ENCODE assay signal across 8 cellular contexts in the genomic region with DNA sequence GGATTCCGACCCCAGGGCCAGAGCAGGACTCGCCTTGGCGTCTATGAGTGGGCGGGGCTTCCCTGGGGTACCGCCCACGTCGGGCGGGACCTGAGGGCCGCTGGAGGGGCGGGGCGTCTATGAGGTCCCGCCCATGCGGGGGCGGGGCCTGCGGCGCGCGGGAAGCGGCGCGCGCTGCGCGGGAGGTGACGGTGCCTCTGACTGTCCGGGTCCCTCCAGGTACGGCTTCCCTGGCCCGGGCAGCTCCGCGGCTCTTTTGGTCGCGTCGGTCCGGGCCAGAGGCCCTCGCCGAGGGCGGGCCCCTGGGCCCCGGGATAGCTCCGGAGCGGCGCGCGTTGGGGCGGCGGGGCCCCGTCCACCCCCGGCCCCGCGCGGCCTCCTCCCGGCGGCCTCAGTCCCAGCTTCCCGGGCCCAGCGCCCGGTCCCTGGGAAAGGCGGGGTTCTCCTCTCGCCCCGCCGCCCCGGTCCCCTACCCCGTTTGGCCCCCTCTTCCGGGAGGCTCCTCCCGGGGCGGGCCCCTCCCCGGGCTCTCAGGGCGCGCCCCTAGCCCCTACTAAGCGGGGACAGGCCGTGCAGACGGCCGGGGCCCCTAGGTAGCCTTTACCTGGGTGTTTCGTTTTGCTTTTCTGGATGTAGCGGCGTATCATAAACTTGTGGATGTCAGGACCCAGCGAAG. TPM values are rescaled to one million over a fixed set of nuclear protein-coding genes. Genes with fewer than 3 reads are reported as not detected.
DNase-seq lines count a peak whose midpoint lies in the region; ATAC-seq, FAIRE-seq and TF ChIP-seq lines count a peak whose summit lies in the region.

A gene (plus strand): TSS at position 160 of the 676 bp plus-strand sequence. CDS start 745 bp downstream, outside the sequence.

- FAIRE-seq in A549 (lab: Jason Lieb, UNC) (no peak), keratinocyte (lab: Jason Lieb, UNC) (no peak)

- no peaks in the 10 kb centered on the region for H3K9me1 ChIP-seq in keratinocyte (ENCODE audit: control insufficient read depth, extremely low read depth, insufficient read depth, low read length)

- WGBS in A549 (ENCODE audit: missing lambda C conversion rate), result 3% methylated on average over 7 of the region's 75 CpGs

- H3K4me2 ChIP-seq in A549 (peak within 1 kb of the TSS; percentile 75), keratinocyte (ENCODE audit: control insufficient read depth, extremely low read depth, insufficient read depth, low read depth, low read length) (peak within 1 kb of the TSS; percentile 93)

- H3K4me1 Mint-ChIP-seq in activated B cell treated with CpG ODN at 0.5 μM for 24 hours, result peaks cover 6% of the 10 kb centered on the region

- H3K36me3 ChIP-seq in keratinocyte (ENCODE audit: control insufficient read depth in 2 of 2, extremely low read depth in 1 of 2, insufficient read depth in 2 of 2, low read length in 2 of 2), result peaks cover 0 to 1% of the 10 kb centered on the region in 2 experiments

- peaks cover 4% of the 10 kb centered on the region for H3K36me3 Mint-ChIP-seq in activated B cell treated with CpG ODN at 0.5 μM for 24 hours (ENCODE audit: low read depth)

- H4K20me1 ChIP-seq in keratinocyte (ENCODE audit: control insufficient read depth, extremely low read depth, insufficient read depth, low read length), result no peaks in the 10 kb centered on the region

- dilution Hi-C loops in keratinocyte (cut with MboI; ENCODE audit: extremely low pct_ligation_motif_present, low sequenced_read_pairs), result no loop called here

- no peak for TF ChIP-seq EP300 in A549 (IDR thresholded peaks at IDR 0.05)

- POLR2A ChIA-PET in A549 (lab: Yijun Ruan, JAX) (interaction anchor here (1.1 kb wide), 1 partner anchor 65 kb away, joined by 3 read pairs; a partner anchor contains a TSS), activated B cell treated with CpG ODN at 0.5 μM for 24 hours (lab: Charles Lee) (interaction anchor here (0.5 to 1.3 kb wide), 2 partner anchors 65 to 252 kb away, joined by 3 read pairs; a partner anchor contains a TSS)

- ATAC-seq in A549 (peak; percentile 88 to 90), GM18858 (IDR thresholded peaks at IDR 0.05; ENCODE audit: unreplicated experiment) (peak; percentile 77), HG03066 (IDR thresholded peaks at IDR 0.05; ENCODE audit: low read depth, unreplicated experiment) (peak; percentile 82), activated B cell treated with CpG ODN at 0.5 μM for 24 hours (ENCODE audit: low read depth) (peak; percentile 97)

- TF ChIP-seq CTCF in A549 (IDR thresholded peaks at IDR 0.05) (no peak), activated B cell treated with CpG ODN at 0.5 μM for 24 hours (IDR thresholded peaks at IDR 0.05) (no peak), keratinocyte (optimal IDR thresholded peaks at IDR 0.05 in 1 of 3, IDR thresholded peaks at IDR 0.05 in 1 of 3, conservative IDR thresholded peaks at IDR 0.05 in 1 of 3; ENCODE audit: extremely low read depth in 1 of 3, insufficient read depth in 2 of 3, low read length in 3 of 3) (no peak)

- TF ChIP-seq POLR2A in A549 (IDR thresholded peaks at IDR 0.05; ENCODE audit: low read length), result peak; percentile 43

- no peak for TF ChIP-seq RAD21 in A549 (conservative IDR thresholded peaks at IDR 0.05 in 1 of 2, IDR thresholded peaks at IDR 0.05 in 1 of 2)

- H2AFZ ChIP-seq in keratinocyte (ENCODE audit: control insufficient read depth, low read length), result peak within 1 kb of the TSS; percentile 84

- H3K9ac ChIP-seq in keratinocyte (ENCODE audit: control insufficient read depth, extremely low read depth, insufficient read depth, low read length), result peak within 1 kb of the TSS; percentile 79

- H3K27ac Mint-ChIP-seq in activated B cell treated with CpG ODN at 0.5 μM for 24 hours, result no peak within 1 kb of the TSS

- H3K9me3 Mint-ChIP-seq in activated B cell treated with CpG ODN at 0.5 μM for 24 hours, result no peaks in the 10 kb centered on the region

- H3K9me3 ChIP-seq in A549 (no peaks in the 10 kb centered on the region), keratinocyte (ENCODE audit: control insufficient read depth, low read depth, low read length) (no peaks in the 10 kb centered on the region)

- CTCF ChIA-PET in A549 (lab: Yijun Ruan, JAX) (interaction anchor here (0.9 to 1.4 kb wide), 2 partner anchors 244 to 591 kb away, joined by 3 read pairs; no protein-coding TSS in a partner anchor), activated B cell treated with CpG ODN at 0.5 μM for 24 hours (lab: Charles Lee) (no interaction called here)

- H3K4me3 ChIP-seq in A549 (peak within 1 kb of the TSS; percentile 81), keratinocyte (ENCODE audit: control insufficient read depth in 2 of 3, extremely low read depth in 1 of 3, insufficient read depth in 2 of 3, low read depth in 1 of 3, low read length in 3 of 3) (peak within 1 kb of the TSS; percentile 33 to 81 (median 75))

- DNase-seq in A549 (ENCODE audit: low read depth in 1 of 2, low spot score in 1 of 2) (peak; percentile 33 to 72), NCI-H2171 (lab: John Stamatoyannopoulos, UW) (peak; percentile 34), activated B cell treated with CpG ODN at 0.5 μM for 24 hours (peak; percentile 88), caudate nucleus (lab: John Stamatoyannopoulos, UW) (peak in 52 of 61 donors; percentile 8 to 81 (median 44)), keratinocyte (ENCODE audit: low read depth, low spot score) (peak; percentile 9)
- DNase-seq in stimulated activated CD4-positive, alpha-beta T cell treated with anti-CD3 and anti-CD28 coated beads, Interleukin-12 subunit alpha, Interleukin-12 subunit beta, amount 100 ng/mL, for 4 hours, result peak; percentile 84

- intact Hi-C loops in activated B cell treated with CpG ODN at 0.5 μM for 24 hours (cut with micrococcal nuclease), result loop anchor here (1.0 to 2.0 kb wide), 3 partner anchors 45 to 250 kb away; a partner anchor contains a TSS

- H3K4me1 ChIP-seq in A549 (peaks cover 12% of the 10 kb centered on the region; the same call in 2 of the 3 replicates), keratinocyte (ENCODE audit: control insufficient read depth, extremely low read depth, insufficient read depth, low read length) (peaks cover 9% of the 10 kb centered on the region)

- no peaks in the 10 kb centered on the region for H3K27me3 Mint-ChIP-seq in activated B cell treated with CpG ODN at 0.5 μM for 24 hours

- H3K27ac ChIP-seq in A549, result peak within 1 kb of the TSS; percentile 75 to 94
- no peak within 1 kb of the TSS for H3K27ac ChIP-seq in caudate nucleus (ENCODE audit: low read depth, low read length)
- peak within 1 kb of the TSS; percentile 71 for H3K27ac ChIP-seq in keratinocyte (ENCODE audit: control insufficient read depth, insufficient read depth, low read length)

- no peaks in the 10 kb centered on the region for H3K27me3 ChIP-seq in keratinocyte (ENCODE audit: control insufficient read depth, extremely low read depth, insufficient read depth, low read length)

- H3K4me3 Mint-ChIP-seq in activated B cell treated with CpG ODN at 0.5 μM for 24 hours, result peak within 1 kb of the TSS; percentile 83

- peaks cover 2% of the 10 kb centered on the region for H3K79me2 ChIP-seq in keratinocyte (ENCODE audit: control insufficient read depth, insufficient read depth, low read length)

TF ChIP-seq in A549, 52 proteins besides CTCF, POLR2A, EP300 and RAD21 (continues in another document):
- TF ChIP-seq MYC (IDR thresholded peaks at IDR 0.05; ENCODE audit: borderline replicate concordance, low read length) (no peak), JUN (IDR thresholded peaks at IDR 0.05) (peak in 1 of 2 experiments; percentile 39; a peak in 1 of 5 replicates), CHD4 (IDR thresholded peaks at IDR 0.05; ENCODE audit: borderline replicate concordance) (no peak), FOSB (CRISPR knock-in tag; IDR thresholded peaks at IDR 0.05) (no peak), HDAC2 (IDR thresholded peaks at IDR 0.05) (no peak)
- TF ChIP-seq, protein P1, sequence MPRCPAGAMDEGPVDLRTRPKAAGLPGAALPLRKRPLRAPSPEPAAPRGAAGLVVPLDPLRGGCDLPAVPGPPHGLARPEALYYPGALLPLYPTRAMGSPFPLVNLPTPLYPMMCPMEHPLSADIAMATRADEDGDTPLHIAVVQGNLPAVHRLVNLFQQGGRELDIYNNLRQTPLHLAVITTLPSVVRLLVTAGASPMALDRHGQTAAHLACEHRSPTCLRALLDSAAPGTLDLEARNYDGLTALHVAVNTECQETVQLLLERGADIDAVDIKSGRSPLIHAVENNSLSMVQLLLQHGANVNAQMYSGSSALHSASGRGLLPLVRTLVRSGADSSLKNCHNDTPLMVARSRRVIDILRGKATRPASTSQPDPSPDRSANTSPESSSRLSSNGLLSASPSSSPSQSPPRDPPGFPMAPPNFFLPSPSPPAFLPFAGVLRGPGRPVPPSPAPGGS (IDR thresholded peaks at IDR 0.05), result no peak
- TF ChIP-seq, protein P2, sequence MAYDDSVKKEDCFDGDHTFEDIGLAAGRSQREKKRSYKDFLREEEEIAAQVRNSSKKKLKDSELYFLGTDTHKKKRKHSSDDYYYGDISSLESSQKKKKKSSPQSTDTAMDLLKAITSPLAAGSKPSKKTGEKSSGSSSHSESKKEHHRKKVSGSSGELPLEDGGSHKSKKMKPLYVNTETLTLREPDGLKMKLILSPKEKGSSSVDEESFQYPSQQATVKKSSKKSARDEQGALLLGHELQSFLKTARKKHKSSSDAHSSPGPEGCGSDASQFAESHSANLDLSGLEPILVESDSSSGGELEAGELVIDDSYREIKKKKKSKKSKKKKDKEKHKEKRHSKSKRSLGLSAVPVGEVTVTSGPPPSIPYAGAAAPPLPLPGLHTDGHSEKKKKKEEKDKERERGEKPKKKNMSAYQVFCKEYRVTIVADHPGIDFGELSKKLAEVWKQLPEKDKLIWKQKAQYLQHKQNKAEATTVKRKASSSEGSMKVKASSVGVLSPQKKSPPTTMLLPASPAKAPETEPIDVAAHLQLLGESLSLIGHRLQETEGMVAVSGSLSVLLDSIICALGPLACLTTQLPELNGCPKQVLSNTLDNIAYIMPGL (CRISPR knock-in tag; IDR thresholded peaks at IDR 0.05; ENCODE audit: borderline replicate concordance), result no peak

RNA-seq across cellular contexts. Expression of the gene that starts here (rescaled TPM):
- 12.6 and 16.9 TPM in 2 replicates for polyA plus RNA-seq in A549 (2011; rRNA removed)
- 11.7 and 13.4 TPM in 2 replicates for polyA plus RNA-seq in A549 (2012; cell fraction: cytosol; rRNA removed)
- 8.3 and 12.9 TPM in 2 replicates for polyA plus RNA-seq in A549 (2012; cell fraction: nucleus; rRNA removed)
- 12.9 to 13.3 TPM (median 13.3 TPM) in 3 replicates for polyA plus RNA-seq in A549 (2017; fragmentation: RNase III; extraction: RNeasy Plus Mini Kit Qiagen cat#74134 plus additional on column Dnase treatment)
- polyA minus RNA-seq in A549 (2011; rRNA and poly(A)+ RNA removed), result 8.6 TPM in 2 replicates
- 5.6 and 6.2 TPM in 2 replicates for total RNA-seq in activated B cell treated with CpG ODN at 0.5 μM for 24 hours
- polyA plus RNA-seq in keratinocyte, result 1.4 to 6.8 TPM (median 6.8 TPM) in 3 replicates
- polyA plus RNA-seq in keratinocyte (2011; ENCODE audit: low read depth), result 1.3 TPM
- 1.9 and 2.0 TPM in 2 replicates for polyA plus RNA-seq in keratinocyte (2011; cell fraction: cytosol; rRNA removed)
- 2.2 and 2.8 TPM in 2 replicates for polyA plus RNA-seq in keratinocyte (2011; cell fraction: nucleus; rRNA removed)
- polyA plus RNA-seq in keratinocyte (2012; ENCODE audit: low replicate concordance), result 0.80 and 4.2 TPM in 2 replicates
- polyA minus RNA-seq in keratinocyte, result 1.9 to 5.1 TPM (median 3.1 TPM) in 3 replicates
- 1.2 TPM for polyA minus RNA-seq in keratinocyte (2011; cell fraction: cytosol; rRNA and poly(A)+ RNA removed)
- 2.0 and 4.0 TPM in 2 replicates for polyA minus RNA-seq in keratinocyte (2011; cell fraction: nucleus; rRNA and poly(A)+ RNA removed)

Comparison
In these comparisons a context has a peak if more than half of its experiments do, and no peak if none do; other contexts are left out.
1. DNase-seq: peak in every context shown above with its lines; median percentile 88 in activated B cell treated with CpG ODN at 0.5 μM for 24 hours; 84 in stimulated activated CD4-positive, alpha-beta T cell treated with anti-CD3 and anti-CD28 coated beads, Interleukin-12 subunit alpha, Interleukin-12 subunit beta, amount 100 ng/mL, for 4 hours; 52 in A549; 44 in caudate nucleus; 34 in NCI-H2171; 9 in keratinocyte.